Comparison of ENCODE assay signal across 10 cellular contexts in genomic region chr1:180920702-180921101, GRCh38. TPM values are rescaled to one million over a fixed set of nuclear protein-coding genes. Genes with fewer than 3 reads are reported as not detected.
DNase-seq lines count a peak whose midpoint lies in the region; ATAC-seq and TF ChIP-seq lines count a peak whose summit lies in the region.
"Had no signal": no experiment of that assay in that cellular context is flagged by ENCODE, and none has a peak within 500 bp of the region (broad histone marks: within the 10 kb centered on the region; RNA-seq: fewer than 3 reads in every experiment).

No MANE protein-coding gene starts in this region.

- no peak overlapping the region for H3K18ac ChIP-seq in H9 (ENCODE audit: insufficient read length, low read depth, low read length)

- H2BK20ac ChIP-seq in H9 (ENCODE audit: low read depth, low read length, poor library complexity, severe bottlenecking), result no peak overlapping the region

- no peak overlapping the region for H2BK5ac ChIP-seq in H9 (ENCODE audit: insufficient read length, low read length)

- H2BK120ac ChIP-seq in H9 (ENCODE audit: low read depth, low read length, poor library complexity, severe bottlenecking), result no peak overlapping the region

- no peak overlapping the region for H2BK15ac ChIP-seq in H9 (ENCODE audit: low read depth, low read length)

- no peak overlapping the region for H2BK12ac ChIP-seq in H9 (ENCODE audit: insufficient read length, low read depth, low read length)

- H3K4ac ChIP-seq in H9 (ENCODE audit: low read depth, low read length), result no peak overlapping the region

- ATAC-seq in stimulated activated effector memory CD8-positive, alpha-beta T cell treated with anti-CD3 and anti-CD28 coated beads, Interleukin-12 subunit alpha, Interleukin-12 subunit beta, amount 100 ng/mL, for 72 hours, result no peak

- no peak overlapping the region for H3K9ac ChIP-seq in H9 (ENCODE audit: extremely low read depth, insufficient read length, low read length)

- no peak overlapping the region for H3K14ac ChIP-seq in H9 (ENCODE audit: insufficient read depth, low read length)

- H3K56ac ChIP-seq in H9 (ENCODE audit: insufficient read length, low read depth, low read length), result no peak overlapping the region

- intact Hi-C loops in vagina (cut with DNase I), result no loop called here

- H4K91ac ChIP-seq in H9 (ENCODE audit: insufficient read length, low read depth, low read length), result no peak overlapping the region

- H3K36me3 ChIP-seq in vagina, result peaks cover 0 to 23% of the 10 kb centered on the region in 2 donors

- in situ Hi-C loops in astrocyte of the spinal cord (cut with HindIII; ENCODE audit: low sequenced_read_pairs), result no loop called here

- peaks cover 6% of the 10 kb centered on the region for H3K23me2 ChIP-seq in H9 (ENCODE audit: insufficient read length, low read depth, low read length, poor library complexity, severe bottlenecking)

- no peak overlapping the region for H4K5ac ChIP-seq in H9 (ENCODE audit: insufficient read length, low read depth, low read length)

- TF ChIP-seq CTCF in H9 (conservative IDR thresholded peaks at IDR 0.05) (peak; percentile 65), astrocyte of the spinal cord (IDR thresholded peaks at IDR 0.05; ENCODE audit: low read depth, low read length) (peak; percentile 24), nephron progenitor cell (IDR thresholded peaks at IDR 0.05) (peak; percentile 28), vagina (IDR thresholded peaks at IDR 0.05) (no peak)

- H3K36me3 Mint-ChIP-seq in H9 (ENCODE audit: insufficient read depth in 1 of 3, low read depth in 3 of 3) (peaks cover 0 to 5% (median 0%) of the 10 kb centered on the region in 3 experiments; a peak in 2 of 7 replicates), nephron progenitor cell (ENCODE audit: low read depth) (no peaks in the 10 kb centered on the region)
- no peaks in the 10 kb centered on the region for H3K36me3 Mint-ChIP-seq in stimulated activated effector memory CD8-positive, alpha-beta T cell treated with anti-CD3 and anti-CD28 coated beads, Interleukin-12 subunit alpha, Interleukin-12 subunit beta, amount 100 ng/mL, for 72 hours

- WGBS in H9 (ENCODE audit: extremely low coverage, insufficient read length, low lambda C conversion rate), result no CpG with 5 or more reads among the region's 8 CpGs

- no peak overlapping the region for H3K27ac ChIP-seq in H9 (ENCODE audit: insufficient read length, low read depth, low read length)
- no peak overlapping the region for H3K27ac ChIP-seq in vagina

- H2AK5ac ChIP-seq in H9 (ENCODE audit: insufficient read length, low read length), result no peak overlapping the region

- H3K9me3 Mint-ChIP-seq in H9, result no peaks in the 10 kb centered on the region
- H3K9me3 Mint-ChIP-seq in nephron progenitor cell, result no peaks in the 10 kb centered on the region
- H3K9me3 Mint-ChIP-seq in stimulated activated effector memory CD8-positive, alpha-beta T cell treated with anti-CD3 and anti-CD28 coated beads, Interleukin-12 subunit alpha, Interleukin-12 subunit beta, amount 100 ng/mL, for 72 hours, result no peaks in the 10 kb centered on the region

- H3K4me1 ChIP-seq in H9 (ENCODE audit: insufficient read depth, low read length) (peaks cover 22% of the 10 kb centered on the region; the same call in 1 of the 2 replicates), vagina (peaks cover 17% of the 10 kb centered on the region)

- H3K4me1 Mint-ChIP-seq in H9, result peaks cover 52 to 59% of the 10 kb centered on the region in 2 experiments
- H3K4me1 Mint-ChIP-seq in nephron progenitor cell, result peaks cover 83% of the 10 kb centered on the region
- H3K4me1 Mint-ChIP-seq in stimulated activated effector memory CD8-positive, alpha-beta T cell treated with anti-CD3 and anti-CD28 coated beads, Interleukin-12 subunit alpha, Interleukin-12 subunit beta, amount 100 ng/mL, for 72 hours, result no peaks in the 10 kb centered on the region

- no peak overlapping the region for H3K4me3 ChIP-seq in astrocyte of the spinal cord (ENCODE audit: low read depth, low read length)
- no peak overlapping the region for H3K4me3 ChIP-seq in vagina

- peaks cover 2% of the 10 kb centered on the region; the same call in 1 of the 2 replicates for H3K27me3 Mint-ChIP-seq in H9 (ENCODE audit: low read depth)
- H3K27me3 Mint-ChIP-seq in nephron progenitor cell (ENCODE audit: low read depth, poor library complexity), result peaks cover 4% of the 10 kb centered on the region

- H3K9me3 ChIP-seq in H9 (ENCODE audit: control insufficient read depth, low read depth, low read length), result no peaks in the 10 kb centered on the region
- H3K9me3 ChIP-seq in vagina, result no peaks in the 10 kb centered on the region

- no peak overlapping the region; a peak in 2 of 7 replicates for H3K27ac Mint-ChIP-seq in H9
- no peak overlapping the region for H3K27ac Mint-ChIP-seq in nephron progenitor cell
- H3K27ac Mint-ChIP-seq in stimulated activated effector memory CD8-positive, alpha-beta T cell treated with anti-CD3 and anti-CD28 coated beads, Interleukin-12 subunit alpha, Interleukin-12 subunit beta, amount 100 ng/mL, for 72 hours, result no peak overlapping the region

- no peaks in the 10 kb centered on the region for H3K79me2 ChIP-seq in H9 (ENCODE audit: insufficient read depth, low read length)

- no peak overlapping the region for H3K4me2 ChIP-seq in H9 (ENCODE audit: insufficient read depth, insufficient read length, low read length)

- TF ChIP-seq POLR2A in vagina (IDR thresholded peaks at IDR 0.05), result no peak

- no peaks in the 10 kb centered on the region for H4K20me1 ChIP-seq in H9 (ENCODE audit: control insufficient read depth, insufficient read depth, insufficient read length)

- no peak overlapping the region for H3K4me3 Mint-ChIP-seq in H9
- H3K4me3 Mint-ChIP-seq in nephron progenitor cell, result no peak overlapping the region
- H3K4me3 Mint-ChIP-seq in stimulated activated effector memory CD8-positive, alpha-beta T cell treated with anti-CD3 and anti-CD28 coated beads, Interleukin-12 subunit alpha, Interleukin-12 subunit beta, amount 100 ng/mL, for 72 hours, result no peak overlapping the region

- no peaks in the 10 kb centered on the region for H3K79me1 ChIP-seq in H9 (ENCODE audit: insufficient read depth, low read depth, low read length, poor library complexity, severe bottlenecking)

- H2AFZ ChIP-seq in H9 (ENCODE audit: low read length), result no peak overlapping the region

- DNase-seq in DMS 273 (lab: John Stamatoyannopoulos, UW; ENCODE audit: unreplicated experiment) (peak; percentile 27), DMS 273 treated with DMSO at 0.1 percent for 48 hours (lab: John Stamatoyannopoulos, UW) (no peak), H9 (no peak), astrocyte of the spinal cord (ENCODE audit: low read depth, low spot score) (no peak), nephron progenitor cell (no peak), vagina (ENCODE audit: extremely low spot score in 2 of 2) (no peak)
- no peak for DNase-seq in stimulated activated CD4-positive, alpha-beta T cell treated with anti-CD3 and anti-CD28 coated beads, Interleukin-4, amount 100 ng/mL, for 4 hours
- no peak for DNase-seq in stimulated activated effector memory CD8-positive, alpha-beta T cell treated with anti-CD3 and anti-CD28 coated beads, Interleukin-12 subunit alpha, Interleukin-12 subunit beta, amount 100 ng/mL, for 72 hours (ENCODE audit: low spot score in 2 of 2)
- DNase-seq: 8988T; activated CD8-positive, alpha-beta memory T cell treated with anti-CD3 and anti-CD28 coated beads, Interleukin-2, amount 50 U/mL, for 48 hours had no signal

- no peak overlapping the region for H3T11ph ChIP-seq in H9 (ENCODE audit: low read length)

- H3K23ac ChIP-seq in H9 (ENCODE audit: insufficient read length, low read depth, low read length), result no peak overlapping the region

- no peaks in the 10 kb centered on the region for H3K27me3 ChIP-seq in H9 (ENCODE audit: insufficient read depth, low read length)
- no peaks in the 10 kb centered on the region for H3K27me3 ChIP-seq in vagina

- H4K8ac ChIP-seq in H9 (replicated peaks; ENCODE audit: insufficient read length, low read depth, low read length), result no peak overlapping the region

RNA-seq across cellular contexts. Expression of gene KIAA1614, which starts 8.0 kb away (rescaled TPM):
- total RNA-seq in H9 (2021) (0.88 and 1.3 TPM in 2 replicates), vagina (13.0 TPM)

Comparison
In these comparisons a context has a peak if more than half of its experiments do, and no peak if none do; other contexts are left out.
1. CTCF ChIP-seq: peak in H9 (single experiment), astrocyte of the spinal cord (single experiment) and nephron progenitor cell (single experiment); none in vagina (0 of 3).